Comparison of ENCODE assay signal across 19 cellular contexts in genomic region chr20:36880741-36881250, GRCh38. TPM values are rescaled to one million over a fixed set of nuclear protein-coding genes. Genes with fewer than 3 reads are reported as not detected.
DNase-seq lines count a peak whose midpoint lies in the region; ATAC-seq, FAIRE-seq and TF ChIP-seq lines count a peak whose summit lies in the region.
"Had no signal": no experiment of that assay in that cellular context is flagged by ENCODE, and none has a peak within 500 bp of the region (broad histone marks: within the 10 kb centered on the region; RNA-seq: fewer than 3 reads in every experiment).

No MANE protein-coding gene starts in this region.

- FAIRE-seq in HTR-8/SVneo (lab: Jason Lieb, UNC): peak; percentile 28
- FAIRE-seq: A204.1, GM12878, GM18507 had no signal

- H3K9me3 Mint-ChIP-seq in chondrocyte (ENCODE audit: low read depth) (no peaks in the 10 kb centered on the region), neural crest cell (no peaks in the 10 kb centered on the region)
- H3K9me3 Mint-ChIP-seq in stimulated activated naive B cell treated with anti-CD40 and anti-IgM and Interleukin-4, amounts not matched to agents 10 μg/mL and 1 μg/mL and 100 μg/mL, for 72 hours: peaks cover 0 to 1% of the 10 kb centered on the region in 2 donors
- no peaks in the 10 kb centered on the region for H3K9me3 Mint-ChIP-seq in effector memory CD8-positive, alpha-beta T cell
- H3K9me3 Mint-ChIP-seq: CD4-positive, alpha-beta T cell; HFFc6 had no signal

- peaks cover 7% of the 10 kb centered on the region; the same call in 1 of the 2 replicates for H3K4me1 ChIP-seq in SJCRH30

- no peak overlapping the region for H3K27ac ChIP-seq in SJCRH30
- H3K27ac ChIP-seq: HL-60 had no signal

- no peak for DNase-seq in HTR-8/SVneo (ENCODE audit: insufficient read length, low spot score)
- DNase-seq in chondrocyte (ENCODE audit: low spot score): peak; percentile 53
- DNase-seq in neural crest cell (ENCODE audit: low read depth, low spot score): no peak
- no peak for DNase-seq in stimulated activated naive B cell treated with anti-CD40 and anti-IgM and Interleukin-4, amounts not matched to agents 10 μg/mL and 1 μg/mL and 100 μg/mL, for 72 hours
- no peak for DNase-seq in SJCRH30
- DNase-seq in effector memory CD8-positive, alpha-beta T cell: no peak
- DNase-seq: C1 segment of cervical spinal cord; CD4-positive, alpha-beta T cell; DMS79; GOT3; HCEC 1CT; HFFc6 had no signal

- H3K27ac Mint-ChIP-seq in chondrocyte (ENCODE audit: unreplicated experiment) (no peak overlapping the region), neural crest cell (ENCODE audit: unreplicated experiment) (peak overlapping the region; percentile 37)
- H3K27ac Mint-ChIP-seq in stimulated activated naive B cell treated with anti-CD40 and anti-IgM and Interleukin-4, amounts not matched to agents 10 μg/mL and 1 μg/mL and 100 μg/mL, for 72 hours: peak overlapping the region; percentile 20
- H3K27ac Mint-ChIP-seq in effector memory CD8-positive, alpha-beta T cell: no peak overlapping the region
- H3K27ac Mint-ChIP-seq: B cell; CD4-positive, alpha-beta T cell; HFFc6 had no signal

- H3K4me3 Mint-ChIP-seq in chondrocyte (ENCODE audit: unreplicated experiment) (no peak overlapping the region), neural crest cell (no peak overlapping the region)
- H3K4me3 Mint-ChIP-seq in stimulated activated naive B cell treated with anti-CD40 and anti-IgM and Interleukin-4, amounts not matched to agents 10 μg/mL and 1 μg/mL and 100 μg/mL, for 72 hours: no peak overlapping the region
- H3K4me3 Mint-ChIP-seq in effector memory CD8-positive, alpha-beta T cell: no peak overlapping the region
- H3K4me3 Mint-ChIP-seq: B cell; CD4-positive, alpha-beta T cell; HFFc6; IgD-negative memory B cell had no signal

- ATAC-seq in stimulated activated naive B cell treated with anti-CD40 and anti-IgM and Interleukin-4, amounts not matched to agents 10 μg/mL and 1 μg/mL and 100 μg/mL, for 72 hours (replicated peaks): no peak
- no peak for ATAC-seq in GM19351 (IDR thresholded peaks at IDR 0.05; ENCODE audit: unreplicated experiment)
- no peak for ATAC-seq in effector memory CD8-positive, alpha-beta T cell (replicated peaks)
- ATAC-seq: GM12878 had no signal

- no peaks in the 10 kb centered on the region for H3K4me1 Mint-ChIP-seq in chondrocyte (ENCODE audit: low read depth)
- peaks cover 3% of the 10 kb centered on the region for H3K4me1 Mint-ChIP-seq in neural crest cell
- H3K4me1 Mint-ChIP-seq in stimulated activated naive B cell treated with anti-CD40 and anti-IgM and Interleukin-4, amounts not matched to agents 10 μg/mL and 1 μg/mL and 100 μg/mL, for 72 hours: peaks cover 16 to 30% of the 10 kb centered on the region in 2 donors
- no peaks in the 10 kb centered on the region for H3K4me1 Mint-ChIP-seq in effector memory CD8-positive, alpha-beta T cell (ENCODE audit: low read depth in 2 of 2)

- peaks cover 6% of the 10 kb centered on the region for H3K27me3 Mint-ChIP-seq in chondrocyte (ENCODE audit: low read depth)
- peaks cover 3% of the 10 kb centered on the region for H3K27me3 Mint-ChIP-seq in neural crest cell (ENCODE audit: low read depth)
- H3K27me3 Mint-ChIP-seq in stimulated activated naive B cell treated with anti-CD40 and anti-IgM and Interleukin-4, amounts not matched to agents 10 μg/mL and 1 μg/mL and 100 μg/mL, for 72 hours: no peaks in the 10 kb centered on the region
- H3K27me3 Mint-ChIP-seq in effector memory CD8-positive, alpha-beta T cell: no peaks in the 10 kb centered on the region
- H3K27me3 Mint-ChIP-seq: B cell; CD4-positive, alpha-beta T cell; IgD-negative memory B cell had no signal

- H3K36me3 Mint-ChIP-seq in chondrocyte (ENCODE audit: low read depth) (no peaks in the 10 kb centered on the region), neural crest cell (ENCODE audit: low read depth) (no peaks in the 10 kb centered on the region)
- peaks cover 0 to 2% of the 10 kb centered on the region in 2 donors for H3K36me3 Mint-ChIP-seq in stimulated activated naive B cell treated with anti-CD40 and anti-IgM and Interleukin-4, amounts not matched to agents 10 μg/mL and 1 μg/mL and 100 μg/mL, for 72 hours
- no peaks in the 10 kb centered on the region for H3K36me3 Mint-ChIP-seq in effector memory CD8-positive, alpha-beta T cell (ENCODE audit: insufficient read depth)

- TF ChIP-seq CTCF in chondrocyte (IDR thresholded peaks at IDR 0.05) (no peak), neural crest cell (conservative IDR thresholded peaks at IDR 0.05) (no peak)

- H3K9me3 ChIP-seq in SJCRH30 (replicated peaks): no peaks in the 10 kb centered on the region

- H3K36me3 ChIP-seq in SJCRH30: no peaks in the 10 kb centered on the region

- no peak overlapping the region for H3K4me3 ChIP-seq in SJCRH30
- H3K4me3 ChIP-seq: GM12878 had no signal

- peaks cover 9% of the 10 kb centered on the region; the same call in 1 of the 2 replicates for H3K27me3 ChIP-seq in SJCRH30

RNA-seq across cellular contexts. Expression of gene TLDC2, which starts 4.9 kb away (rescaled TPM):
- not detected in 3 replicates for total RNA-seq in chondrocyte
- total RNA-seq in neural crest cell: not detected in 2 replicates
- total RNA-seq in SJCRH30 (2014; rRNA removed; shearing (Covaris generic)): 1.8 and 1.9 TPM in 2 replicates
- total RNA-seq: B cell; CD4-positive, alpha-beta T cell had no signal

Comparison
In these comparisons a context has a peak if more than half of its experiments do, and no peak if none do; other contexts are left out.
1. H3K27ac Mint-ChIP-seq: peak in neural crest cell (single experiment) and stimulated activated naive B cell treated with anti-CD40 and anti-IgM and Interleukin-4, amounts not matched to agents 10 μg/mL and 1 μg/mL and 100 μg/mL, for 72 hours (single experiment); none in chondrocyte (single experiment) and effector memory CD8-positive, alpha-beta T cell (0 of 2).